In genomic region chr3:188453431-188454384, GRCh38 we compare ENCODE assay signal across 21 cellular contexts.
"Had no signal": no experiment of that assay in that cellular context is flagged by ENCODE, and none has a peak within 500 bp of the region (broad histone marks: within the 10 kb centered on the region; RNA-seq: fewer than 3 reads in every experiment).

No MANE protein-coding gene starts in this region.

- H3K27me3 ChIP-seq: cardiac muscle cell, right atrium auricular region, spleen, testis, uterus had no signal

- DNase-seq: activated CD4-positive, alpha-beta memory T cell treated with anti-CD3 and anti-CD28 coated beads, Interleukin-2, amount 10 ng/mL, durations not matched to agents 7 days and 5 days; activated CD4-positive, alpha-beta T cell treated with anti-CD3 and anti-CD28 coated beads, Interleukin-2, amount 10 ng/mL, durations not matched to agents 24 days and 14 days; activated effector memory CD4-positive, alpha-beta T cell treated with anti-CD3 and anti-CD28 coated beads, Interleukin-2, amount 50 U/mL, for 16 hours; activated naive CD4-positive, alpha-beta T cell treated with anti-CD3 and anti-CD28 coated beads, Interleukin-2, amount 10 ng/mL, durations not matched to agents 7 days and 5 days; effector CD8-positive, alpha-beta T cell; foreskin melanocyte; kidney; lower lobe of right lung; natural killer cell; spleen; stimulated activated CD4-positive, alpha-beta T cell treated with anti-CD3 and anti-CD28 coated beads, Interleukin-4, amount 100 ng/mL, for 1 hour; T-helper 2 cell; testis; trophoblast cell; uterus had no signal

- H3K36me3 ChIP-seq: cardiac muscle cell, lower lobe of right lung, prostate gland, right atrium auricular region, spleen, uterus had no signal

- H3K36me3 Mint-ChIP-seq: natural killer cell had no signal

- H3K27ac Mint-ChIP-seq: activated CD4-positive, alpha-beta memory T cell treated with anti-CD3 and anti-CD28 coated beads, Interleukin-2, amount 10 ng/mL, durations not matched to agents 7 days and 5 days; activated CD4-positive, alpha-beta T cell treated with anti-CD3 and anti-CD28 coated beads, Interleukin-2, amount 10 ng/mL, durations not matched to agents 24 days and 14 days; activated naive CD4-positive, alpha-beta T cell treated with anti-CD3 and anti-CD28 coated beads, Interleukin-2, amount 10 ng/mL, durations not matched to agents 7 days and 5 days; natural killer cell had no signal

- H3K4me3 Mint-ChIP-seq: activated CD4-positive, alpha-beta memory T cell treated with anti-CD3 and anti-CD28 coated beads, Interleukin-2, amount 10 ng/mL, durations not matched to agents 7 days and 5 days; activated CD4-positive, alpha-beta T cell treated with anti-CD3 and anti-CD28 coated beads, Interleukin-2, amount 10 ng/mL, durations not matched to agents 24 days and 14 days; activated naive CD4-positive, alpha-beta T cell treated with anti-CD3 and anti-CD28 coated beads, Interleukin-2, amount 10 ng/mL, durations not matched to agents 7 days and 5 days; natural killer cell had no signal

- H3K27me3 Mint-ChIP-seq: activated CD4-positive, alpha-beta memory T cell treated with anti-CD3 and anti-CD28 coated beads, Interleukin-2, amount 10 ng/mL, durations not matched to agents 7 days and 5 days; activated CD4-positive, alpha-beta T cell treated with anti-CD3 and anti-CD28 coated beads, Interleukin-2, amount 10 ng/mL, durations not matched to agents 24 days and 14 days; activated naive CD4-positive, alpha-beta T cell treated with anti-CD3 and anti-CD28 coated beads, Interleukin-2, amount 10 ng/mL, durations not matched to agents 7 days and 5 days had no signal

- H3K4me3 ChIP-seq: cardiac muscle cell, lower lobe of right lung, prostate gland, right atrium auricular region, spleen, testis, uterus had no signal

- H3K4me1 ChIP-seq: lower lobe of right lung, prostate gland, testis had no signal

- H3K4me1 Mint-ChIP-seq: activated CD4-positive, alpha-beta memory T cell treated with anti-CD3 and anti-CD28 coated beads, Interleukin-2, amount 10 ng/mL, durations not matched to agents 7 days and 5 days; activated naive CD4-positive, alpha-beta T cell treated with anti-CD3 and anti-CD28 coated beads, Interleukin-2, amount 10 ng/mL, durations not matched to agents 7 days and 5 days had no signal

- H3K9me3 ChIP-seq: lower lobe of right lung, prostate gland, right atrium auricular region, spleen, testis, uterus had no signal

- H3K9me3 Mint-ChIP-seq: activated CD4-positive, alpha-beta memory T cell treated with anti-CD3 and anti-CD28 coated beads, Interleukin-2, amount 10 ng/mL, durations not matched to agents 7 days and 5 days; activated CD4-positive, alpha-beta T cell treated with anti-CD3 and anti-CD28 coated beads, Interleukin-2, amount 10 ng/mL, durations not matched to agents 24 days and 14 days; activated naive CD4-positive, alpha-beta T cell treated with anti-CD3 and anti-CD28 coated beads, Interleukin-2, amount 10 ng/mL, durations not matched to agents 7 days and 5 days; natural killer cell had no signal

- ATAC-seq: activated CD4-positive, CD25-positive, alpha-beta regulatory T cell treated with anti-CD3 and anti-CD28 coated beads, Interleukin-2, amount 50 U/mL, for 24 hours; esophagus mucosa; left lobe of liver; lower lobe of right lung; natural killer cell had no signal
